Comparison of ENCODE assay signal across 10 cellular contexts in genomic region chr22:45968751-45969413, GRCh38.
DNase-seq lines count a peak whose midpoint lies in the region; TF ChIP-seq lines count a peak whose summit lies in the region.
"Had no signal": no experiment of that assay in that cellular context is flagged by ENCODE, and none has a peak within 500 bp of the region (broad histone marks: within the 10 kb centered on the region; RNA-seq: fewer than 3 reads in every experiment).

No MANE protein-coding gene starts in this region.

- peak overlapping the region; percentile 64; the same call in 1 of the 2 replicates for H3K4me3 ChIP-seq in HFF-Myc (replicated peaks; ENCODE audit: low read depth, low read length)

- TF ChIP-seq CTCF in HFF-Myc (IDR thresholded peaks at IDR 0.05; ENCODE audit: low read depth, low read length, missing control alignments), result no peak

- DNase-seq in AG20443 (ENCODE audit: low spot score) (peak; percentile 57), HFF-Myc (ENCODE audit: extremely low read depth, low read depth) (peak; percentile 69), amniotic epithelial cell (ENCODE audit: low read depth) (peak; percentile 36), kidney glomerular epithelial cell (lab: John Stamatoyannopoulos, UW) (peak; percentile 77), HUDEP-2 (lab: John Stamatoyannopoulos, UW; ENCODE audit: unreplicated experiment in 76 of 76) (no peak), COR-L47 (lab: John Stamatoyannopoulos, UW) (no peak), T-helper 1 cell (no peak), DMS53 treated with DMSO at 0.1 percent for 48 hours (lab: John Stamatoyannopoulos, UW; ENCODE audit: unreplicated experiment) (no peak)
- DNase-seq: NCI-H446, SHP77 treated with DMSO at 0.1 percent for 48 hours had no signal

Comparison
In these comparisons a context has a peak if more than half of its experiments do, and no peak if none do; other contexts are left out.
1. DNase-seq: peak in AG20443 (single experiment), HFF-Myc (single experiment), amniotic epithelial cell (single experiment) and kidney glomerular epithelial cell (single experiment); none in HUDEP-2 (0 of 76), COR-L47 (single experiment), T-helper 1 cell (0 of 5) and DMS53 treated with DMSO at 0.1 percent for 48 hours (single experiment).